ENCODE assay signal across 1 cellular context in the genomic region with DNA sequence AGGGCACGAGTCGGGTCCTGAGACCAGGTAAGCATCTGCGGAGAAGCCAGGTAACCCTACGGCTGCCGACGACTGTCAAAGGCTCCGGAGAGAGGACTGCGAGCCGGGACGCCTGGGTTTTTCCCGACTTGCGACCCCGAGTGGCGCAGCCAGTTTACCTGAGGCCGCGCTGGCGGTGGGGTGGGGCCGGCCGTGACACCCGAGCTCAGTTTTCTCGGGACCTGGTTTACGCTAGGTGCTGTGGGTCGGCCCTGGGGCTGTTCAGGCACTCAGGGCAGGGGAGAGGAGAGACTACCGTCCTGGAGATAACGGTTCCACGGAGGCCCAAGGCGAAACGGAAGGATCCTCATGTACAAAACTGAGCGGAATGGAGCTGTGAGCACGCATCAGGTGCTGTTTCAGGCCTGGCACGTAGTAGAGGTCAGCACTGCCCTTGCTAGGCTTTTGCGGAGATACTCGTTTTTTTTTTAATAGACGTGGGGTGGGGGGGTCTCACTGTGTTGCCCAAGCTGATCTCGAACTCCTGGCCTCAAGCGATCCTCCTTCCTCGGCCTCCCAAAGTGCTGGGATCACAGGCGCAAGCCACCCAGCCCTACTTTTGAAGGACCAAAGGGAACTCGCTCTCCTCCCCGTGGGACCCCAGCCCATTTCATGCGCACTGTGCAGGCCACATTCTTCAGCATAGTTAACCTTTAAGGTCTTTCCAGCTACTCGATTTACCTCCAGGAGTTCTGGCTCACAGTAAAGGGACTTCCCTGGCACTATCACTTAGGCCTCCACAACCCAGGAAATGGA.
TF ChIP-seq lines count a peak whose summit lies in the region.

No MANE protein-coding gene starts in this region.

TF ChIP-seq in K562, 482 proteins besides CTCF, POLR2A, EP300 and RAD21 (continued from another document and continues in another):
- TF ChIP-seq, protein P1, sequence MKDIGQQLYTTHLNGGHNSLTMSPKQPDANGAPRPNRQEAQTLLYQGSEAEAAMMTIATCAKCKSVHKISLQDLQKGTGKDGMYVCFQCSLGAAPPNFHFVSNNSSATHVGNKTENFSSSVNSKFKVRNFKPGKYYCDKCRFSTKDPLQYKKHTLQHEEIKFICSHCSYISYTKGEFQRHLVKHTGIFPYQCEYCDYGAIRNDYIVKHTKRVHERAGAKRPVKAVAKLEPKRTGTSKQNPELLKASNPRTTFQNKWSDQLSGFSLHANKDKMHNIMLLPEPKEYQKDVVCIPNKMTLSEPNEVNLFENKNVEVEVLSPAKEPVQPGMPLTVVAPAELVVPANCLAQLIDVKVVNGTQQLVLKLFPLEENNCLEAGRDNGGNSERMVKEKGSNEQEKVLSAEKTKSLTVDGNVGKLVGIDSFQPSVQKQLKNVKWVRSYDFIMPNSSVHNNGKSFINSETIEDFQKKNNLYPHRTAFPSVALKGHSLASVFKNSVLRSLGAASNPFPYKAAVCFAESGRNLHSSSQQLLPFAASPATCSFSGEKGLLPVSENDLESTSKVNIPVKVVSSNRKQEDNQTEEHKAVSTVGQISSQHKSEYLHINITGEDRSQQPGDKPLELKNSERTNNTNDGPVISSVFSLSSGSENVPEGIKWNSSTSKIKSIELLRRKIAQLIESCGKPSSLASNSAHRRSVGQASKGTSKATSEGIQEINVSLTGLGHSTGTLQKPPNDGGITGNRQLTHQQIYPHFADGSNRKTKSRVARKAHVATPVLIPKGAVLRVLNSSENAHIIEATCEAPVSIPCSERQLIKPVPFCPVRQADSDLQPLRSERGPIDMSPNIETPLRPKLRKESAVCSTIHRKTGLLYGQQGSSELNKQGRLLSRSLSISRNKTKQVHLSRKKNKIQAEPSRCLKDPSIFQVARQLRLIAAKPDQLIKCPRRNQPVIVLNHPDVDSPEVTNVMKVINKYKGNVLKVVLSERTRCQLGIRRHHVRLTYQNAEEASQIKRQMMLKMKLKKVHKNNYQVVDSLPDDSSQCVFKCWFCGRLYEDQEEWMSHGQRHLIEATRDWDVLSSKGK (CRISPR knock-in tag; IDR thresholded peaks at IDR 0.05) = no peak
- TF ChIP-seq HNRNPH1 (optimal IDR thresholded peaks at IDR 0.05; ENCODE audit: low read depth, low read length) = no peak
- peak; percentile 63; the same call in 1 of the 2 replicates for TF ChIP-seq TAF7 (tag; IDR thresholded peaks at IDR 0.05)
- TF ChIP-seq, protein P2, sequence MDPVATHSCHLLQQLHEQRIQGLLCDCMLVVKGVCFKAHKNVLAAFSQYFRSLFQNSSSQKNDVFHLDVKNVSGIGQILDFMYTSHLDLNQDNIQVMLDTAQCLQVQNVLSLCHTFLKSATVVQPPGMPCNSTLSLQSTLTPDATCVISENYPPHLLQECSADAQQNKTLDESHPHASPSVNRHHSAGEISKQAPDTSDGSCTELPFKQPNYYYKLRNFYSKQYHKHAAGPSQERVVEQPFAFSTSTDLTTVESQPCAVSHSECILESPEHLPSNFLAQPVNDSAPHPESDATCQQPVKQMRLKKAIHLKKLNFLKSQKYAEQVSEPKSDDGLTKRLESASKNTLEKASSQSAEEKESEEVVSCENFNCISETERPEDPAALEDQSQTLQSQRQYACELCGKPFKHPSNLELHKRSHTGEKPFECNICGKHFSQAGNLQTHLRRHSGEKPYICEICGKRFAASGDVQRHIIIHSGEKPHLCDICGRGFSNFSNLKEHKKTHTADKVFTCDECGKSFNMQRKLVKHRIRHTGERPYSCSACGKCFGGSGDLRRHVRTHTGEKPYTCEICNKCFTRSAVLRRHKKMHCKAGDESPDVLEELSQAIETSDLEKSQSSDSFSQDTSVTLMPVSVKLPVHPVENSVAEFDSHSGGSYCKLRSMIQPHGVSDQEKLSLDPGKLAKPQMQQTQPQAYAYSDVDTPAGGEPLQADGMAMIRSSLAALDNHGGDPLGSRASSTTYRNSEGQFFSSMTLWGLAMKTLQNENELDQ (CRISPR knock-in tag; IDR thresholded peaks at IDR 0.05; ENCODE audit: borderline replicate concordance) = peak; percentile 38; the same call in 1 of the 2 replicates
- TF ChIP-seq BACH1 (tag; IDR thresholded peaks at IDR 0.05) = no peak
- TF ChIP-seq GATAD2A (IDR thresholded peaks at IDR 0.05) = no peak
- TF ChIP-seq POU5F1 (IDR thresholded peaks at IDR 0.05; ENCODE audit: borderline replicate concordance, low read depth, low read length, partially characterized antibody) = no peak
- no peak for TF ChIP-seq ZNF507 (tag; conservative IDR thresholded peaks at IDR 0.05)
- no peak for TF ChIP-seq ARHGAP35 (IDR thresholded peaks at IDR 0.05; ENCODE audit: partially characterized antibody)
- TF ChIP-seq ZNF431 (CRISPR knock-in tag; IDR thresholded peaks at IDR 0.05) = no peak; the same call in 1 of the 2 replicates
- TF ChIP-seq ZNF311 (CRISPR knock-in tag; IDR thresholded peaks at IDR 0.05) = no peak
- no peak for TF ChIP-seq ZBTB8A (IDR thresholded peaks at IDR 0.05; ENCODE audit: partially characterized antibody)
- no peak for TF ChIP-seq ZNF589 (CRISPR knock-in tag; IDR thresholded peaks at IDR 0.05; ENCODE audit: low read depth)
- no peak for TF ChIP-seq FOSL1 (tag; conservative IDR thresholded peaks at IDR 0.05)
- TF ChIP-seq NR2C2 (CRISPR knock-in tag; IDR thresholded peaks at IDR 0.05) = peak; percentile 75; the same call in 1 of the 2 replicates
- TF ChIP-seq NR2C2 (tag; IDR thresholded peaks at IDR 0.05) = no peak
- TF ChIP-seq HNRNPK (IDR thresholded peaks at IDR 0.05; ENCODE audit: low read depth, low read length, poor library complexity, severe bottlenecking) = no peak
- TF ChIP-seq, protein P3, sequence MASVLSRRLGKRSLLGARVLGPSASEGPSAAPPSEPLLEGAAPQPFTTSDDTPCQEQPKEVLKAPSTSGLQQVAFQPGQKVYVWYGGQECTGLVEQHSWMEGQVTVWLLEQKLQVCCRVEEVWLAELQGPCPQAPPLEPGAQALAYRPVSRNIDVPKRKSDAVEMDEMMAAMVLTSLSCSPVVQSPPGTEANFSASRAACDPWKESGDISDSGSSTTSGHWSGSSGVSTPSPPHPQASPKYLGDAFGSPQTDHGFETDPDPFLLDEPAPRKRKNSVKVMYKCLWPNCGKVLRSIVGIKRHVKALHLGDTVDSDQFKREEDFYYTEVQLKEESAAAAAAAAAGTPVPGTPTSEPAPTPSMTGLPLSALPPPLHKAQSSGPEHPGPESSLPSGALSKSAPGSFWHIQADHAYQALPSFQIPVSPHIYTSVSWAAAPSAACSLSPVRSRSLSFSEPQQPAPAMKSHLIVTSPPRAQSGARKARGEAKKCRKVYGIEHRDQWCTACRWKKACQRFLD (CRISPR knock-in tag; IDR thresholded peaks at IDR 0.05) = no peak
- 0 out of 2 replicates have a peak, but pooled peaks have one; percentile 9 for TF ChIP-seq ZNF445 (CRISPR knock-in tag; IDR thresholded peaks at IDR 0.05; ENCODE audit: low read depth)
- peak in 1 of 2 experiments; percentile 62; a peak in 1 of 4 replicates for TF ChIP-seq HDAC1 (IDR thresholded peaks at IDR 0.05)
- no peak for TF ChIP-seq ZNF217 (CRISPR knock-in tag; IDR thresholded peaks at IDR 0.05)
- no peak for TF ChIP-seq SMAD2 (IDR thresholded peaks at IDR 0.05; ENCODE audit: low read depth, low read length)
- TF ChIP-seq, protein P4, sequence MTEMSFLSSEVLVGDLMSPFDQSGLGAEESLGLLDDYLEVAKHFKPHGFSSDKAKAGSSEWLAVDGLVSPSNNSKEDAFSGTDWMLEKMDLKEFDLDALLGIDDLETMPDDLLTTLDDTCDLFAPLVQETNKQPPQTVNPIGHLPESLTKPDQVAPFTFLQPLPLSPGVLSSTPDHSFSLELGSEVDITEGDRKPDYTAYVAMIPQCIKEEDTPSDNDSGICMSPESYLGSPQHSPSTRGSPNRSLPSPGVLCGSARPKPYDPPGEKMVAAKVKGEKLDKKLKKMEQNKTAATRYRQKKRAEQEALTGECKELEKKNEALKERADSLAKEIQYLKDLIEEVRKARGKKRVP (CRISPR knock-in tag; IDR thresholded peaks at IDR 0.05) = no peak
- no peak for TF ChIP-seq NR4A1 (CRISPR knock-in tag; IDR thresholded peaks at IDR 0.05)
- TF ChIP-seq NR4A1 (tag; IDR thresholded peaks at IDR 0.05) = no peak
- 0 out of 2 replicates have a peak, but pooled peaks have one; percentile 3 for TF ChIP-seq MXI1 (IDR thresholded peaks at IDR 0.05; ENCODE audit: low read depth, low read length)
- TF ChIP-seq, protein P5, sequence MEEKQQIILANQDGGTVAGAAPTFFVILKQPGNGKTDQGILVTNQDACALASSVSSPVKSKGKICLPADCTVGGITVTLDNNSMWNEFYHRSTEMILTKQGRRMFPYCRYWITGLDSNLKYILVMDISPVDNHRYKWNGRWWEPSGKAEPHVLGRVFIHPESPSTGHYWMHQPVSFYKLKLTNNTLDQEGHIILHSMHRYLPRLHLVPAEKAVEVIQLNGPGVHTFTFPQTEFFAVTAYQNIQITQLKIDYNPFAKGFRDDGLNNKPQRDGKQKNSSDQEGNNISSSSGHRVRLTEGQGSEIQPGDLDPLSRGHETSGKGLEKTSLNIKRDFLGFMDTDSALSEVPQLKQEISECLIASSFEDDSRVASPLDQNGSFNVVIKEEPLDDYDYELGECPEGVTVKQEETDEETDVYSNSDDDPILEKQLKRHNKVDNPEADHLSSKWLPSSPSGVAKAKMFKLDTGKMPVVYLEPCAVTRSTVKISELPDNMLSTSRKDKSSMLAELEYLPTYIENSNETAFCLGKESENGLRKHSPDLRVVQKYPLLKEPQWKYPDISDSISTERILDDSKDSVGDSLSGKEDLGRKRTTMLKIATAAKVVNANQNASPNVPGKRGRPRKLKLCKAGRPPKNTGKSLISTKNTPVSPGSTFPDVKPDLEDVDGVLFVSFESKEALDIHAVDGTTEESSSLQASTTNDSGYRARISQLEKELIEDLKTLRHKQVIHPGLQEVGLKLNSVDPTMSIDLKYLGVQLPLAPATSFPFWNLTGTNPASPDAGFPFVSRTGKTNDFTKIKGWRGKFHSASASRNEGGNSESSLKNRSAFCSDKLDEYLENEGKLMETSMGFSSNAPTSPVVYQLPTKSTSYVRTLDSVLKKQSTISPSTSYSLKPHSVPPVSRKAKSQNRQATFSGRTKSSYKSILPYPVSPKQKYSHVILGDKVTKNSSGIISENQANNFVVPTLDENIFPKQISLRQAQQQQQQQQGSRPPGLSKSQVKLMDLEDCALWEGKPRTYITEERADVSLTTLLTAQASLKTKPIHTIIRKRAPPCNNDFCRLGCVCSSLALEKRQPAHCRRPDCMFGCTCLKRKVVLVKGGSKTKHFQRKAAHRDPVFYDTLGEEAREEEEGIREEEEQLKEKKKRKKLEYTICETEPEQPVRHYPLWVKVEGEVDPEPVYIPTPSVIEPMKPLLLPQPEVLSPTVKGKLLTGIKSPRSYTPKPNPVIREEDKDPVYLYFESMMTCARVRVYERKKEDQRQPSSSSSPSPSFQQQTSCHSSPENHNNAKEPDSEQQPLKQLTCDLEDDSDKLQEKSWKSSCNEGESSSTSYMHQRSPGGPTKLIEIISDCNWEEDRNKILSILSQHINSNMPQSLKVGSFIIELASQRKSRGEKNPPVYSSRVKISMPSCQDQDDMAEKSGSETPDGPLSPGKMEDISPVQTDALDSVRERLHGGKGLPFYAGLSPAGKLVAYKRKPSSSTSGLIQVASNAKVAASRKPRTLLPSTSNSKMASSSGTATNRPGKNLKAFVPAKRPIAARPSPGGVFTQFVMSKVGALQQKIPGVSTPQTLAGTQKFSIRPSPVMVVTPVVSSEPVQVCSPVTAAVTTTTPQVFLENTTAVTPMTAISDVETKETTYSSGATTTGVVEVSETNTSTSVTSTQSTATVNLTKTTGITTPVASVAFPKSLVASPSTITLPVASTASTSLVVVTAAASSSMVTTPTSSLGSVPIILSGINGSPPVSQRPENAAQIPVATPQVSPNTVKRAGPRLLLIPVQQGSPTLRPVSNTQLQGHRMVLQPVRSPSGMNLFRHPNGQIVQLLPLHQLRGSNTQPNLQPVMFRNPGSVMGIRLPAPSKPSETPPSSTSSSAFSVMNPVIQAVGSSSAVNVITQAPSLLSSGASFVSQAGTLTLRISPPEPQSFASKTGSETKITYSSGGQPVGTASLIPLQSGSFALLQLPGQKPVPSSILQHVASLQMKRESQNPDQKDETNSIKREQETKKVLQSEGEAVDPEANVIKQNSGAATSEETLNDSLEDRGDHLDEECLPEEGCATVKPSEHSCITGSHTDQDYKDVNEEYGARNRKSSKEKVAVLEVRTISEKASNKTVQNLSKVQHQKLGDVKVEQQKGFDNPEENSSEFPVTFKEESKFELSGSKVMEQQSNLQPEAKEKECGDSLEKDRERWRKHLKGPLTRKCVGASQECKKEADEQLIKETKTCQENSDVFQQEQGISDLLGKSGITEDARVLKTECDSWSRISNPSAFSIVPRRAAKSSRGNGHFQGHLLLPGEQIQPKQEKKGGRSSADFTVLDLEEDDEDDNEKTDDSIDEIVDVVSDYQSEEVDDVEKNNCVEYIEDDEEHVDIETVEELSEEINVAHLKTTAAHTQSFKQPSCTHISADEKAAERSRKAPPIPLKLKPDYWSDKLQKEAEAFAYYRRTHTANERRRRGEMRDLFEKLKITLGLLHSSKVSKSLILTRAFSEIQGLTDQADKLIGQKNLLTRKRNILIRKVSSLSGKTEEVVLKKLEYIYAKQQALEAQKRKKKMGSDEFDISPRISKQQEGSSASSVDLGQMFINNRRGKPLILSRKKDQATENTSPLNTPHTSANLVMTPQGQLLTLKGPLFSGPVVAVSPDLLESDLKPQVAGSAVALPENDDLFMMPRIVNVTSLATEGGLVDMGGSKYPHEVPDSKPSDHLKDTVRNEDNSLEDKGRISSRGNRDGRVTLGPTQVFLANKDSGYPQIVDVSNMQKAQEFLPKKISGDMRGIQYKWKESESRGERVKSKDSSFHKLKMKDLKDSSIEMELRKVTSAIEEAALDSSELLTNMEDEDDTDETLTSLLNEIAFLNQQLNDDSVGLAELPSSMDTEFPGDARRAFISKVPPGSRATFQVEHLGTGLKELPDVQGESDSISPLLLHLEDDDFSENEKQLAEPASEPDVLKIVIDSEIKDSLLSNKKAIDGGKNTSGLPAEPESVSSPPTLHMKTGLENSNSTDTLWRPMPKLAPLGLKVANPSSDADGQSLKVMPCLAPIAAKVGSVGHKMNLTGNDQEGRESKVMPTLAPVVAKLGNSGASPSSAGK (IDR thresholded peaks at IDR 0.05) = peak; percentile 45; the same call in 1 of the 2 replicates
- no peak for TF ChIP-seq RHOXF2B (CRISPR knock-in tag; conservative IDR thresholded peaks at IDR 0.05)
- no peak for TF ChIP-seq MEIS2 (IDR thresholded peaks at IDR 0.05; ENCODE audit: partially characterized antibody)
- TF ChIP-seq RB1 (IDR thresholded peaks at IDR 0.05; ENCODE audit: low read depth) = peak; percentile 62; the same call in 1 of the 2 replicates
- 0 out of 4 replicates have a peak, but pooled peaks of 1 of the 2 experiments have one; percentile 36 for TF ChIP-seq TEAD1 (CRISPR knock-in tag; IDR thresholded peaks at IDR 0.05)
- TF ChIP-seq, protein P6, sequence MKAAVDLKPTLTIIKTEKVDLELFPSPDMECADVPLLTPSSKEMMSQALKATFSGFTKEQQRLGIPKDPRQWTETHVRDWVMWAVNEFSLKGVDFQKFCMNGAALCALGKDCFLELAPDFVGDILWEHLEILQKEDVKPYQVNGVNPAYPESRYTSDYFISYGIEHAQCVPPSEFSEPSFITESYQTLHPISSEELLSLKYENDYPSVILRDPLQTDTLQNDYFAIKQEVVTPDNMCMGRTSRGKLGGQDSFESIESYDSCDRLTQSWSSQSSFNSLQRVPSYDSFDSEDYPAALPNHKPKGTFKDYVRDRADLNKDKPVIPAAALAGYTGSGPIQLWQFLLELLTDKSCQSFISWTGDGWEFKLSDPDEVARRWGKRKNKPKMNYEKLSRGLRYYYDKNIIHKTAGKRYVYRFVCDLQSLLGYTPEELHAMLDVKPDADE (conservative IDR thresholded peaks at IDR 0.05; ENCODE audit: control insufficient read depth, low read depth, low read length) = 0 out of 2 replicates have a peak, but pooled peaks have one; percentile 39
- TF ChIP-seq PCBP1 (IDR thresholded peaks at IDR 0.05; ENCODE audit: low read depth, low read length, poor library complexity, severe bottlenecking) = no peak
- no peak for TF ChIP-seq ZNF707 (CRISPR knock-in tag; conservative IDR thresholded peaks at IDR 0.05)
